In genomic region chr18:7334973-7335568, GRCh38 we compare ENCODE assay signal across 28 cellular contexts.
"Had no signal": no experiment of that assay in that cellular context is flagged by ENCODE, and none has a peak within 500 bp of the region (broad histone marks: within the 10 kb centered on the region; RNA-seq: fewer than 3 reads in every experiment).

No MANE protein-coding gene starts in this region.

- H3K9me3 ChIP-seq: pancreas, prostate gland, sigmoid colon, suprapubic skin, tibial artery had no signal

- ATAC-seq: activated naive CD8-positive, alpha-beta T cell treated with anti-CD3 and anti-CD28 coated beads, Interleukin-2, amount 50 U/mL, for 24 hours; pancreas; stimulated activated memory B cell treated with anti-CD40 and anti-IgM and Interleukin-4, amounts not matched to agents 10 μg/mL and 1 μg/mL and 100 μg/mL, for 72 hours; T-helper 17 cell had no signal

- H3K27ac ChIP-seq: pancreas, prostate gland, sigmoid colon, suprapubic skin, tibial artery had no signal

- DNase-seq: activated CD4-positive, alpha-beta memory T cell treated with anti-CD3 and anti-CD28 coated beads, Interleukin-2, amount 10 ng/mL, durations not matched to agents 7 days and 5 days; activated CD4-positive, alpha-beta T cell treated with anti-CD3 and anti-CD28 coated beads for 1 hour; activated CD4-positive, alpha-beta T cell treated with anti-CD3 and anti-CD28 coated beads, Interleukin-2, amount 10 ng/mL, durations not matched to agents 7 days and 5 days; activated CD8-positive, alpha-beta memory T cell treated with anti-CD3 and anti-CD28 coated beads, Interleukin-2, amount 50 U/mL, for 48 hours; activated naive CD8-positive, alpha-beta T cell treated with anti-CD3 and anti-CD28 coated beads, Interleukin-2, amount 50 U/mL, for 24 hours; activated T-cell treated with anti-CD3 and anti-CD28 coated beads, Interleukin-2, amount 50 U/mL, for 24 hours; amygdala; caudate nucleus; cortex of kidney; foreskin fibroblast; head of caudate nucleus; hypothalamus; immature natural killer cell; kidney; naive B cell; nephron progenitor cell; pancreas; sigmoid colon; stimulated activated CD4-positive, alpha-beta T cell treated with anti-CD3 and anti-CD28 coated beads, Interleukin-1b, Interleukin-23, amount 100 ng/mL, for 48 hours; stimulated activated CD4-positive, alpha-beta T cell treated with anti-CD3 and anti-CD28 coated beads, Interleukin-4, amount 100 ng/mL, for 4 hours; stimulated activated CD8-positive, alpha-beta memory T cell treated with anti-CD3 and anti-CD28 coated beads, Interleukin-4, amount 100 ng/mL, for 48 hours; T-helper 17 cell; tibial artery had no signal

- H3K27me3 ChIP-seq: pancreas, sigmoid colon, suprapubic skin, tibial artery had no signal

- H3K4me1 ChIP-seq: pancreas, prostate gland, sigmoid colon, suprapubic skin, tibial artery had no signal

- H3K36me3 ChIP-seq: pancreas, prostate gland, sigmoid colon, suprapubic skin, tibial artery had no signal

- H3K4me2 ChIP-seq: smooth muscle cell had no signal

- H3K4me3 ChIP-seq: lung, pancreas, prostate gland, sigmoid colon, smooth muscle cell, suprapubic skin, tibial artery had no signal
